Comparison of ENCODE assay signal across 2 cellular contexts in genomic region chr13:113000575-113000974, GRCh38.
TF ChIP-seq lines count a peak whose summit lies in the region.

No MANE protein-coding gene starts in this region.

TF ChIP-seq in SK-N-SH, 30 proteins besides CTCF, POLR2A, EP300 and RAD21 (continued from another document):
- TF ChIP-seq GABPA (IDR thresholded peaks at IDR 0.05; ENCODE audit: low read depth) = no peak
- no peak for TF ChIP-seq RXRA (IDR thresholded peaks at IDR 0.05; ENCODE audit: borderline replicate concordance, low read depth)
- no peak for TF ChIP-seq RCOR1 (IDR thresholded peaks at IDR 0.05; ENCODE audit: low read length)
- TF ChIP-seq, protein P1, sequence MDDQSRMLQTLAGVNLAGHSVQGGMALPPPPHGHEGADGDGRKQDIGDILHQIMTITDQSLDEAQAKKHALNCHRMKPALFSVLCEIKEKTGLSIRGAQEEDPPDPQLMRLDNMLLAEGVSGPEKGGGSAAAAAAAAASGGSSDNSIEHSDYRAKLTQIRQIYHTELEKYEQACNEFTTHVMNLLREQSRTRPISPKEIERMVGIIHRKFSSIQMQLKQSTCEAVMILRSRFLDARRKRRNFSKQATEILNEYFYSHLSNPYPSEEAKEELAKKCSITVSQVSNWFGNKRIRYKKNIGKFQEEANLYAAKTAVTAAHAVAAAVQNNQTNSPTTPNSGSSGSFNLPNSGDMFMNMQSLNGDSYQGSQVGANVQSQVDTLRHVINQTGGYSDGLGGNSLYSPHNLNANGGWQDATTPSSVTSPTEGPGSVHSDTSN (IDR thresholded peaks at IDR 0.05) = no peak
- TF ChIP-seq FOXJ3 (CRISPR knock-in tag; IDR thresholded peaks at IDR 0.05) = no peak

TF ChIP-seq in SK-N-SH treated with all-trans-retinoic acid at 6 μM for 48 hours, 23 proteins besides CTCF, POLR2A, EP300 and RAD21 (continued from another document):
- TF ChIP-seq, protein P2, sequence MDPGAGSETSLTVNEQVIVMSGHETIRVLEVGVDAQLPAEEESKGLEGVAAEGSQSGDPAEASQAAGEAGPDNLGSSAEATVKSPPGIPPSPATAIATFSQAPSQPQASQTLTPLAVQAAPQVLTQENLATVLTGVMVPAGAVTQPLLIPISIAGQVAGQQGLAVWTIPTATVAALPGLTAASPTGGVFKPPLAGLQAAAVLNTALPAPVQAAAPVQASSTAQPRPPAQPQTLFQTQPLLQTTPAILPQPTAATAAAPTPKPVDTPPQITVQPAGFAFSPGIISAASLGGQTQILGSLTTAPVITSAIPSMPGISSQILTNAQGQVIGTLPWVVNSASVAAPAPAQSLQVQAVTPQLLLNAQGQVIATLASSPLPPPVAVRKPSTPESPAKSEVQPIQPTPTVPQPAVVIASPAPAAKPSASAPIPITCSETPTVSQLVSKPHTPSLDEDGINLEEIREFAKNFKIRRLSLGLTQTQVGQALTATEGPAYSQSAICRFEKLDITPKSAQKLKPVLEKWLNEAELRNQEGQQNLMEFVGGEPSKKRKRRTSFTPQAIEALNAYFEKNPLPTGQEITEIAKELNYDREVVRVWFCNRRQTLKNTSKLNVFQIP (CRISPR knock-in tag; IDR thresholded peaks at IDR 0.05; ENCODE audit: borderline replicate concordance, low read depth) = no peak
- no peak for TF ChIP-seq ZC3H10 (CRISPR knock-in tag; IDR thresholded peaks at IDR 0.05)
- TF ChIP-seq TOX (CRISPR knock-in tag; IDR thresholded peaks at IDR 0.05; ENCODE audit: borderline replicate concordance) = no peak
- no peak for TF ChIP-seq ZFP3 (CRISPR knock-in tag; IDR thresholded peaks at IDR 0.05)
- TF ChIP-seq RARB (CRISPR knock-in tag; IDR thresholded peaks at IDR 0.05) = no peak
- TF ChIP-seq ZNF8 (CRISPR knock-in tag; IDR thresholded peaks at IDR 0.05) = no peak
- no peak for TF ChIP-seq OSR1 (CRISPR knock-in tag; IDR thresholded peaks at IDR 0.05)
- TF ChIP-seq SNAI2 (CRISPR knock-in tag; IDR thresholded peaks at IDR 0.05) = no peak
